In the genomic region with DNA sequence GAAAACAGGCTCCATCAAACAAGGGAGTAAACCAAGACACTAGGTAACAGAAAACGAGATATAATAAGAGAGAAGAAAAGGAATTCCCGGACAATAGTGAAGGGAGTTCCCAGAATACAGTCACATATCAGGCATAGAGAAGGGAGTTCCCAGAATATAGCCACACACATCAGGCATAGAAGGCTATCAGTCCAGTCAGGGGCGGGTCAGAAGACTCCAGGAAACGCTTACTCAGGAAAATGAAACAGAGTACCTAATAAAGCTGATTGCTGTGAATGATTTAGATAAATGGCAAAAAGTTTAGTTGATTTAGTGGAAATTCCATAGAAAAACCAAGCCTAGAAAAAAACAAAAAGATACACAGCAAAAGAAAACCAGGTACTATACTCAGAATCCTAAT, we compare ENCODE assay signal across 23 cellular contexts.
"Had no signal": no experiment of that assay in that cellular context is flagged by ENCODE, and none has a peak within 500 bp of the region (broad histone marks: within the 10 kb centered on the region; RNA-seq: fewer than 3 reads in every experiment).

No MANE protein-coding gene starts in this region.

- H3K27me3 Mint-ChIP-seq: activated T-helper 17 cell treated with anti-CD3 and anti-CD28 coated beads, Interleukin-2, amount 50 U/mL, for 72 hours; central memory CD8-positive, alpha-beta T cell; naive thymus-derived CD4-positive, alpha-beta T cell; T-helper 17 cell had no signal

- H2AFZ ChIP-seq: neural progenitor cell had no signal

- DNase-seq: activated CD4-positive, alpha-beta T cell treated with anti-CD3 and anti-CD28 coated beads, Interleukin-2, amount 50 U/mL, for 1 hour; activated CD4-positive, CD25-positive, alpha-beta regulatory T cell treated with anti-CD3 and anti-CD28 coated beads, Interleukin-2, amount 50 U/mL, for 72 hours; activated CD8-positive, alpha-beta T cell treated with anti-CD3 and anti-CD28 coated beads, Interleukin-2, amount 10 ng/mL, durations not matched to agents 7 days and 5 days; endodermal cell; heart left ventricle; mesendoderm; naive thymus-derived CD4-positive, alpha-beta T cell; posterior cingulate gyrus; sigmoid colon; stimulated activated CD4-positive, alpha-beta T cell treated with anti-CD3 and anti-CD28 coated beads, Interleukin-4, amount 100 ng/mL, for 1 hour; stimulated activated naive CD4-positive, alpha-beta T cell; substantia nigra; T-helper 17 cell; tibial artery; WERI-Rb-1 had no signal

- ATAC-seq: activated CD8-positive, alpha-beta T cell treated with anti-CD3 and anti-CD28 coated beads, Interleukin-2, amount 10 ng/mL, durations not matched to agents 7 days and 5 days; activated naive CD4-positive, alpha-beta T cell treated with anti-CD3 and anti-CD28 coated beads, Interleukin-2, amount 50 U/mL, for 72 hours; activated T-helper 17 cell treated with anti-CD3 and anti-CD28 coated beads, Interleukin-2, amount 50 U/mL, for 72 hours; heart left ventricle; naive thymus-derived CD4-positive, alpha-beta T cell; T-helper 17 cell had no signal

- H3K27ac Mint-ChIP-seq: activated CD8-positive, alpha-beta T cell treated with anti-CD3 and anti-CD28 coated beads, Interleukin-2, amount 10 ng/mL, durations not matched to agents 7 days and 5 days; activated naive CD4-positive, alpha-beta T cell treated with anti-CD3 and anti-CD28 coated beads, Interleukin-2, amount 50 U/mL, for 72 hours; activated T-helper 17 cell treated with anti-CD3 and anti-CD28 coated beads, Interleukin-2, amount 50 U/mL, for 72 hours; endodermal cell; neural progenitor cell had no signal

- H3K36me3 ChIP-seq: breast epithelium had no signal

- H3K4me2 ChIP-seq: neural progenitor cell had no signal

- FAIRE-seq: colon, islet of Langerhans had no signal

- H3K4me1 ChIP-seq: breast epithelium had no signal

- H3K27me3 ChIP-seq: breast epithelium, heart left ventricle, sigmoid colon, tibial artery had no signal

- H3K9me3 Mint-ChIP-seq: activated naive CD4-positive, alpha-beta T cell treated with anti-CD3 and anti-CD28 coated beads, Interleukin-2, amount 50 U/mL, for 72 hours; activated T-helper 17 cell treated with anti-CD3 and anti-CD28 coated beads, Interleukin-2, amount 50 U/mL, for 72 hours; central memory CD8-positive, alpha-beta T cell; endodermal cell; neural progenitor cell had no signal

- H3K9ac ChIP-seq: neural progenitor cell had no signal

- H3K27ac ChIP-seq: breast epithelium, epithelial cell of prostate, heart left ventricle, neural progenitor cell, sigmoid colon, tibial artery, WERI-Rb-1 had no signal

- H3K9me3 ChIP-seq: breast epithelium, heart left ventricle, sigmoid colon, tibial artery had no signal

- H3K4me3 Mint-ChIP-seq: activated CD8-positive, alpha-beta T cell treated with anti-CD3 and anti-CD28 coated beads, Interleukin-2, amount 10 ng/mL, durations not matched to agents 7 days and 5 days; activated T-helper 17 cell treated with anti-CD3 and anti-CD28 coated beads, Interleukin-2, amount 50 U/mL, for 72 hours; central memory CD8-positive, alpha-beta T cell; endodermal cell; naive thymus-derived CD4-positive, alpha-beta T cell; neural progenitor cell; T-helper 17 cell had no signal

- H3K4me3 ChIP-seq: breast epithelium, heart left ventricle, neural progenitor cell, sigmoid colon, tibial artery had no signal
